1 cellular context compared by ENCODE assay signal in genomic region chr1:212485895-212486590, GRCh38.
TF ChIP-seq lines count a peak whose summit lies in the region.

No MANE protein-coding gene starts in this region.

TF ChIP-seq in K562, 482 proteins besides CTCF, POLR2A, EP300 and RAD21 (continued from another document and continues in another):
- TF ChIP-seq RERE (CRISPR knock-in tag; IDR thresholded peaks at IDR 0.05; ENCODE audit: borderline replicate concordance): no peak
- TF ChIP-seq RCOR1 (IDR thresholded peaks at IDR 0.05; ENCODE audit: borderline replicate concordance in 1 of 2, low read depth in 2 of 2, low read length in 2 of 2): peak in 1 of 2 experiments; percentile 91; a peak in 2 of 4 replicates
- peak; percentile 16; the same call in 1 of the 2 replicates for TF ChIP-seq MEF2D (tag; conservative IDR thresholded peaks at IDR 0.05; ENCODE audit: low read depth)
- no peak for TF ChIP-seq ELF2 (CRISPR knock-in tag; IDR thresholded peaks at IDR 0.05)
- no peak for TF ChIP-seq MTF1 (CRISPR knock-in tag; IDR thresholded peaks at IDR 0.05; ENCODE audit: borderline replicate concordance)
- peak; percentile 70; the same call in 1 of the 2 replicates for TF ChIP-seq ZEB2 (IDR thresholded peaks at IDR 0.05)
- TF ChIP-seq ZBTB8A (IDR thresholded peaks at IDR 0.05; ENCODE audit: partially characterized antibody): no peak
- TF ChIP-seq MNT (conservative IDR thresholded peaks at IDR 0.05): peak; percentile 13 to 49; a peak in 1 of 4 replicates
- TF ChIP-seq PHB (CRISPR knock-in tag; IDR thresholded peaks at IDR 0.05): no peak
- no peak for TF ChIP-seq SNIP1 (IDR thresholded peaks at IDR 0.05; ENCODE audit: low read depth)
- no peak for TF ChIP-seq SP2 (IDR thresholded peaks at IDR 0.05; ENCODE audit: extremely low read depth, low read depth, low read length, poor library complexity, severe bottlenecking)
- TF ChIP-seq POLR2G (IDR thresholded peaks at IDR 0.05; ENCODE audit: low read depth, low read length): no peak
- no peak for TF ChIP-seq ZNF217 (CRISPR knock-in tag; IDR thresholded peaks at IDR 0.05)
- no peak for TF ChIP-seq POLR2AphosphoS2 (IDR thresholded peaks at IDR 0.05; ENCODE audit: low read length)
- no peak for TF ChIP-seq CHD7 (IDR thresholded peaks at IDR 0.05; ENCODE audit: low read depth, low read length)
- no peak for TF ChIP-seq KDM2B (CRISPR knock-in tag; IDR thresholded peaks at IDR 0.05)
- no peak for TF ChIP-seq ZNF239 (CRISPR knock-in tag; IDR thresholded peaks at IDR 0.05)
- no peak for TF ChIP-seq STAT6 (CRISPR knock-in tag; IDR thresholded peaks at IDR 0.05)
- TF ChIP-seq ZNF124 (CRISPR knock-in tag; IDR thresholded peaks at IDR 0.05): no peak
- no peak for TF ChIP-seq NCOA2 (IDR thresholded peaks at IDR 0.05; ENCODE audit: partially characterized antibody in 2 of 2)
- TF ChIP-seq BRD9 (IDR thresholded peaks at IDR 0.05; ENCODE audit: low read depth, partially characterized antibody): no peak
- no peak for TF ChIP-seq ZBTB1 (CRISPR knock-in tag; IDR thresholded peaks at IDR 0.05; ENCODE audit: borderline replicate concordance, low read depth)
- TF ChIP-seq COPS2 (conservative IDR thresholded peaks at IDR 0.05): no peak
- no peak for TF ChIP-seq FOXP1 (CRISPR knock-in tag; IDR thresholded peaks at IDR 0.05)
- no peak for TF ChIP-seq HLTF (IDR thresholded peaks at IDR 0.05)
- no peak for TF ChIP-seq ARID4B (CRISPR knock-in tag; IDR thresholded peaks at IDR 0.05)
- no peak for TF ChIP-seq ZNF133 (CRISPR knock-in tag; IDR thresholded peaks at IDR 0.05)
- no peak for TF ChIP-seq RBM15 (IDR thresholded peaks at IDR 0.05; ENCODE audit: insufficient read depth, low read length)
- TF ChIP-seq SIX5 (IDR thresholded peaks at IDR 0.05; ENCODE audit: borderline replicate concordance in 1 of 2, insufficient read depth in 1 of 2, low read depth in 1 of 2, low read length in 2 of 2): no peak
- no peak for TF ChIP-seq POLR2B (IDR thresholded peaks at IDR 0.05; ENCODE audit: low read depth, partially characterized antibody)
- peak; percentile 68 for TF ChIP-seq BMI1 (IDR thresholded peaks at IDR 0.05; ENCODE audit: low read length)
- TF ChIP-seq IRF2 (CRISPR knock-in tag; IDR thresholded peaks at IDR 0.05): no peak
